Comparison of ENCODE assay signal across 13 cellular contexts in genomic region chr10:77602231-77602912, GRCh38. TPM values are rescaled to one million over a fixed set of nuclear protein-coding genes. Genes with fewer than 3 reads are reported as not detected.
DNase-seq lines count a peak whose midpoint lies in the region; ATAC-seq and TF ChIP-seq lines count a peak whose summit lies in the region.
"Had no signal": no experiment of that assay in that cellular context is flagged by ENCODE, and none has a peak within 500 bp of the region (broad histone marks: within the 10 kb centered on the region; RNA-seq: fewer than 3 reads in every experiment).

No MANE protein-coding gene starts in this region.

- H3K27me3 ChIP-seq in gastroesophageal sphincter: no peaks in the 10 kb centered on the region

- no peaks in the 10 kb centered on the region for H3K9me3 ChIP-seq in T-helper 17 cell (ENCODE audit: control insufficient read depth, low read length, poor library complexity, severe bottlenecking)
- no peaks in the 10 kb centered on the region for H3K9me3 ChIP-seq in gastroesophageal sphincter

- peak overlapping the region in 3 of 4 donors; percentile 5 to 59 (median 31) for H3K27ac ChIP-seq in gastroesophageal sphincter
- H3K27ac ChIP-seq: parathyroid adenoma had no signal

- peak; percentile 55 for DNase-seq in H4 (ENCODE audit: low spot score)
- no peak for DNase-seq in T-helper 17 cell
- no peak for DNase-seq in stimulated activated naive B cell treated with anti-CD40 and anti-IgM and Interleukin-4, amounts not matched to agents 10 μg/mL and 1 μg/mL and 100 μg/mL, for 72 hours
- DNase-seq in SW 1271 (lab: John Stamatoyannopoulos, UW): no peak
- no peak for DNase-seq in stimulated activated naive CD4-positive, alpha-beta T cell treated with Interleukin-2 at 50 U/mL for 16 hours (lab: John Stamatoyannopoulos, UW)
- no peak for DNase-seq in amygdala (lab: John Stamatoyannopoulos, UW)
- DNase-seq: activated CD4-positive, alpha-beta T cell treated with anti-CD3 and anti-CD28 coated beads, Interleukin-2, amount 50 U/mL, for 48 hours; activated naive CD4-positive, alpha-beta T cell treated with anti-CD3 and anti-CD28 coated beads, Interleukin-2, amount 10 ng/mL, durations not matched to agents 7 days and 5 days; NCI-H2029; stimulated activated naive CD8-positive, alpha-beta T cell treated with anti-CD3 and anti-CD28 coated beads, Interleukin-15, amount 100 ng/mL, for 72 hours; T-cell had no signal

- no peaks in the 10 kb centered on the region for H3K9me3 Mint-ChIP-seq in stimulated activated naive B cell treated with anti-CD40 and anti-IgM and Interleukin-4, amounts not matched to agents 10 μg/mL and 1 μg/mL and 100 μg/mL, for 72 hours
- H3K9me3 Mint-ChIP-seq: activated naive CD4-positive, alpha-beta T cell treated with anti-CD3 and anti-CD28 coated beads, Interleukin-2, amount 10 ng/mL, durations not matched to agents 7 days and 5 days; stimulated activated naive CD8-positive, alpha-beta T cell treated with anti-CD3 and anti-CD28 coated beads, Interleukin-15, amount 100 ng/mL, for 72 hours; T-cell had no signal

- peaks cover 0 to 86% (median 20%) of the 10 kb centered on the region in 3 donors for H3K4me1 ChIP-seq in gastroesophageal sphincter
- H3K4me1 ChIP-seq: parathyroid adenoma had no signal

- TF ChIP-seq CTCF in gastroesophageal sphincter (IDR thresholded peaks at IDR 0.05): peak in 1 of 4 experiments; percentile 5

- H3K27me3 Mint-ChIP-seq in T-helper 17 cell: peaks cover 50% of the 10 kb centered on the region
- H3K27me3 Mint-ChIP-seq in stimulated activated naive B cell treated with anti-CD40 and anti-IgM and Interleukin-4, amounts not matched to agents 10 μg/mL and 1 μg/mL and 100 μg/mL, for 72 hours: no peaks in the 10 kb centered on the region

- no peak overlapping the region for H3K27ac Mint-ChIP-seq in T-helper 17 cell
- no peak overlapping the region for H3K27ac Mint-ChIP-seq in stimulated activated naive B cell treated with anti-CD40 and anti-IgM and Interleukin-4, amounts not matched to agents 10 μg/mL and 1 μg/mL and 100 μg/mL, for 72 hours
- H3K27ac Mint-ChIP-seq: activated naive CD4-positive, alpha-beta T cell treated with anti-CD3 and anti-CD28 coated beads, Interleukin-2, amount 10 ng/mL, durations not matched to agents 7 days and 5 days had no signal

- H3K4me3 Mint-ChIP-seq in T-helper 17 cell: peak overlapping the region; percentile 68
- peak overlapping the region; percentile 25 to 37 for H3K4me3 Mint-ChIP-seq in stimulated activated naive B cell treated with anti-CD40 and anti-IgM and Interleukin-4, amounts not matched to agents 10 μg/mL and 1 μg/mL and 100 μg/mL, for 72 hours
- H3K4me3 Mint-ChIP-seq: activated naive CD4-positive, alpha-beta T cell treated with anti-CD3 and anti-CD28 coated beads, Interleukin-2, amount 10 ng/mL, durations not matched to agents 7 days and 5 days had no signal

- WGBS in gastroesophageal sphincter (ENCODE audit: low coverage in 1 of 2), 2 donors: 56 to 58% methylated on average over 5 of the region's 8 CpGs

- peaks cover 6% of the 10 kb centered on the region for H3K4me1 Mint-ChIP-seq in T-helper 17 cell
- H3K4me1 Mint-ChIP-seq in stimulated activated naive B cell treated with anti-CD40 and anti-IgM and Interleukin-4, amounts not matched to agents 10 μg/mL and 1 μg/mL and 100 μg/mL, for 72 hours: peaks cover 18 to 20% of the 10 kb centered on the region in 2 donors

- no peak for ATAC-seq in T-helper 17 cell
- ATAC-seq in gastroesophageal sphincter: no peak
- no peak for ATAC-seq in stimulated activated naive B cell treated with anti-CD40 and anti-IgM and Interleukin-4, amounts not matched to agents 10 μg/mL and 1 μg/mL and 100 μg/mL, for 72 hours (replicated peaks)
- ATAC-seq: stimulated activated naive CD8-positive, alpha-beta T cell treated with anti-CD3 and anti-CD28 coated beads, Interleukin-15, amount 100 ng/mL, for 72 hours; T-cell had no signal

- no peaks in the 10 kb centered on the region for H3K36me3 ChIP-seq in gastroesophageal sphincter

- H3K36me3 Mint-ChIP-seq in T-helper 17 cell (ENCODE audit: low read depth): no peaks in the 10 kb centered on the region
- H3K36me3 Mint-ChIP-seq in stimulated activated naive B cell treated with anti-CD40 and anti-IgM and Interleukin-4, amounts not matched to agents 10 μg/mL and 1 μg/mL and 100 μg/mL, for 72 hours: no peaks in the 10 kb centered on the region
- H3K36me3 Mint-ChIP-seq: activated naive CD4-positive, alpha-beta T cell treated with anti-CD3 and anti-CD28 coated beads, Interleukin-2, amount 10 ng/mL, durations not matched to agents 7 days and 5 days; T-cell had no signal

- TF ChIP-seq EP300 in gastroesophageal sphincter (IDR thresholded peaks at IDR 0.05): no peak

- no peak for TF ChIP-seq POLR2A in gastroesophageal sphincter (IDR thresholded peaks at IDR 0.05)

- no peak overlapping the region for H3K4me3 ChIP-seq in gastroesophageal sphincter

RNA-seq across cellular contexts. Expression of gene KCNMA1, which starts 35.2 kb away (rescaled TPM):
- total RNA-seq in H4 (2014; rRNA removed; shearing (Covaris generic)): 8.0 and 8.4 TPM in 2 replicates
- total RNA-seq in T-helper 17 cell (under 1 TPM in 1 of 2 donors, not detected in 1; 0.27 TPM), gastroesophageal sphincter (100 to 1,000 TPM; 168 to 389 (median 323) TPM)

Comparison
In these comparisons a context has a peak if more than half of its experiments do, and no peak if none do; other contexts are left out.
1. RNA of gene KCNMA1, which starts 35.2 kb away (total RNA-seq): 168 to 389 TPM in gastroesophageal sphincter; 8.0 to 8.4 TPM in H4 and 0.27 TPM in T-helper 17 cell; every median in the first group is over 10 times any median in the second.